ENCODE assay signal across 21 cellular contexts in genomic region chr17:65851965-65852736, GRCh38.
A peak's percentile ranks its signal among the peaks of the same experiment; 100 is the strongest.
DNase-seq lines count a peak whose midpoint lies in the region; ATAC-seq, FAIRE-seq and TF ChIP-seq lines count a peak whose summit lies in the region.
"Had no signal": no experiment of that assay in that cellular context is flagged by ENCODE, and none has a peak within 500 bp of the region (broad histone marks: within the 10 kb centered on the region; RNA-seq: fewer than 3 reads in every experiment).

No MANE protein-coding gene starts in this region.

- H3K4me2 ChIP-seq in HepG2 (ENCODE audit: low read depth, low read length), result no peak overlapping the region
- H3K4me2 ChIP-seq in PC-3 (ENCODE audit: low read length), result no peak overlapping the region
- H3K4me2 ChIP-seq: A549; BLaER1 treated with 17β-estradiol and CSF1 and Interleukin-3, amounts not matched to agents 10 nM and 100 nM had no signal

- no peak for DNase-seq in HepG2 (ENCODE audit: low spot score)
- DNase-seq in right lobe of liver, result no peak
- DNase-seq in PC-3, result no peak
- DNase-seq in NCI-H2227 (lab: John Stamatoyannopoulos, UW; ENCODE audit: unreplicated experiment), result no peak
- DNase-seq: AML-193; Caco-2; Calu3; CD4-positive, alpha-beta T cell; CD8-positive, alpha-beta T cell; DMS79 treated with DMSO at 0.1 percent for 48 hours; GF-D8 had no signal

- WGBS in HepG2 (ENCODE audit: low lambda C conversion rate), result 59% methylated on average over 2 of the region's 3 CpGs
- WGBS in right lobe of liver (ENCODE audit: insufficient coverage, low coverage, low lambda C conversion rate, missing lambda C conversion rate), result 91% methylated on average over 2 of the region's 3 CpGs

- H3K4me3 ChIP-seq in HepG2 (replicated peaks in 1 of 3; ENCODE audit: insufficient read depth in 1 of 3, low read depth in 2 of 3, low read length in 3 of 3) (no peak overlapping the region), right lobe of liver (no peak overlapping the region), PC-3 (ENCODE audit: low read length) (no peak overlapping the region)
- H3K4me3 ChIP-seq: A549; BLaER1 treated with 17β-estradiol and CSF1 and Interleukin-3, amounts not matched to agents 10 nM and 100 nM had no signal

- no peaks in the 10 kb centered on the region for H3K36me3 ChIP-seq in HepG2 (replicated peaks in 1 of 2; ENCODE audit: control insufficient read depth in 1 of 2, insufficient read depth in 2 of 2, low read length in 2 of 2)
- H3K36me3 ChIP-seq in right lobe of liver, result no peaks in the 10 kb centered on the region
- no peaks in the 10 kb centered on the region for H3K36me3 ChIP-seq in PC-3 (ENCODE audit: low read depth, low read length)

- FAIRE-seq in HepG2 (lab: Jason Lieb, UNC), result no peak
- FAIRE-seq: D721Med, G401.6, GM12891, GM19239 had no signal

- intact Hi-C loops in HepG2 (cut with micrococcal nuclease; ENCODE audit: unreplicated experiment), result no loop called here
- intact Hi-C loops in right lobe of liver (cut with DNase I), result no loop called here
- intact Hi-C loops in PC-3 (cut with micrococcal nuclease), result no loop called here

- peaks cover 6% of the 10 kb centered on the region for H3K4me1 Mint-ChIP-seq in stimulated activated memory B cell treated with anti-CD40 and anti-IgM and Interleukin-4, amounts not matched to agents 10 μg/mL and 1 μg/mL and 100 μg/mL, for 72 hours
- H3K4me1 Mint-ChIP-seq: B cell had no signal

- H3K4me3 Mint-ChIP-seq in stimulated activated memory B cell treated with anti-CD40 and anti-IgM and Interleukin-4, amounts not matched to agents 10 μg/mL and 1 μg/mL and 100 μg/mL, for 72 hours, result no peak overlapping the region
- H3K4me3 Mint-ChIP-seq: B cell; CD4-positive, alpha-beta T cell; CD8-positive, alpha-beta T cell had no signal

- H3K79me2 ChIP-seq in HepG2 (ENCODE audit: insufficient read depth, low read length), result no peaks in the 10 kb centered on the region
- no peaks in the 10 kb centered on the region for H3K79me2 ChIP-seq in PC-3 (ENCODE audit: low read length)

- H2AFZ ChIP-seq in HepG2 (ENCODE audit: low read length), result no peak overlapping the region
- H2AFZ ChIP-seq in PC-3 (ENCODE audit: low read length), result no peak overlapping the region

- POLR2A ChIA-PET in HepG2 (lab: Yijun Ruan, JAX) (no interaction called here), PC-3 (lab: Charles Lee; ENCODE audit: unreplicated experiment) (no interaction called here)

- H4K20me1 ChIP-seq in HepG2 (ENCODE audit: insufficient read depth, low read length) (no peaks in the 10 kb centered on the region), PC-3 (ENCODE audit: low read length) (no peaks in the 10 kb centered on the region)
- H4K20me1 ChIP-seq: BLaER1 treated with 17β-estradiol and CSF1 and Interleukin-3, amounts not matched to agents 10 nM and 100 nM had no signal

- H3K27me3 ChIP-seq in HepG2 (ENCODE audit: control insufficient read depth in 1 of 2, insufficient read depth in 2 of 2, low read length in 2 of 2) (no peaks in the 10 kb centered on the region; a peak in 1 of 5 replicates), right lobe of liver (no peaks in the 10 kb centered on the region), PC-3 (ENCODE audit: low read length) (no peaks in the 10 kb centered on the region)
- H3K27me3 ChIP-seq: BLaER1 treated with 17β-estradiol and CSF1 and Interleukin-3, amounts not matched to agents 10 nM and 100 nM had no signal

- in situ Hi-C loops in HepG2 (cut with HindIII; ENCODE audit: extremely low pct_ligation_motif_present, low pct_unique_long_range_greater_than_20kb), result no loop called here

- peaks cover 8% of the 10 kb centered on the region for H3K9me3 Mint-ChIP-seq in stimulated activated memory B cell treated with anti-CD40 and anti-IgM and Interleukin-4, amounts not matched to agents 10 μg/mL and 1 μg/mL and 100 μg/mL, for 72 hours
- H3K9me3 Mint-ChIP-seq: CD4-positive, alpha-beta T cell; CD8-positive, alpha-beta T cell had no signal

- no peak overlapping the region for H3K27ac Mint-ChIP-seq in stimulated activated memory B cell treated with anti-CD40 and anti-IgM and Interleukin-4, amounts not matched to agents 10 μg/mL and 1 μg/mL and 100 μg/mL, for 72 hours
- H3K27ac Mint-ChIP-seq: B cell; CD4-positive, alpha-beta T cell; CD8-positive, alpha-beta T cell had no signal

- H3K27me3 Mint-ChIP-seq in stimulated activated memory B cell treated with anti-CD40 and anti-IgM and Interleukin-4, amounts not matched to agents 10 μg/mL and 1 μg/mL and 100 μg/mL, for 72 hours, result no peaks in the 10 kb centered on the region

- ATAC-seq in HepG2 (no peak), right lobe of liver (no peak), PC-3 (no peak)
- ATAC-seq in stimulated activated memory B cell treated with anti-CD40 and anti-IgM and Interleukin-4, amounts not matched to agents 10 μg/mL and 1 μg/mL and 100 μg/mL, for 72 hours, result no peak
- ATAC-seq: A549; CD8-positive, alpha-beta T cell had no signal

- H3K27ac ChIP-seq in HepG2 (ENCODE audit: extremely low read length, insufficient read depth, low read length) (no peak overlapping the region), right lobe of liver (no peak overlapping the region), PC-3 (ENCODE audit: low read length) (peak overlapping the region; percentile 84; the same call in 1 of the 2 replicates)
- H3K27ac ChIP-seq: 22Rv1; A549; BLaER1 treated with 17β-estradiol and CSF1 and Interleukin-3, amounts not matched to agents 10 nM and 100 nM; C4-2B had no signal

- H3K9ac ChIP-seq in HepG2 (ENCODE audit: insufficient read depth, low read depth, low read length) (no peak overlapping the region), PC-3 (ENCODE audit: low read length) (no peak overlapping the region)
- H3K9ac ChIP-seq: BLaER1 treated with 17β-estradiol and CSF1 and Interleukin-3, amounts not matched to agents 10 nM and 100 nM had no signal

- TF ChIP-seq EP300 in HepG2 (IDR thresholded peaks at IDR 0.05; ENCODE audit: low read depth in 2 of 2, low read length in 2 of 2) (no peak), HepG2 (CRISPR knock-in tag; IDR thresholded peaks at IDR 0.05; ENCODE audit: borderline replicate concordance) (no peak)

- H3K9me3 ChIP-seq in HepG2 (ENCODE audit: low read length) (no peaks in the 10 kb centered on the region), right lobe of liver (no peaks in the 10 kb centered on the region), PC-3 (ENCODE audit: low read length) (no peaks in the 10 kb centered on the region)
- H3K9me3 ChIP-seq: A549, Caco-2 had no signal

- TF ChIP-seq CTCF in HepG2 (CRISPR knock-in tag; IDR thresholded peaks at IDR 0.05) (no peak), right lobe of liver (IDR thresholded peaks at IDR 0.05) (no peak), PC-3 (conservative IDR thresholded peaks at IDR 0.05; ENCODE audit: low read depth, low read length) (no peak)

- H3K36me3 Mint-ChIP-seq in stimulated activated memory B cell treated with anti-CD40 and anti-IgM and Interleukin-4, amounts not matched to agents 10 μg/mL and 1 μg/mL and 100 μg/mL, for 72 hours, result no peaks in the 10 kb centered on the region
- H3K36me3 Mint-ChIP-seq: CD8-positive, alpha-beta T cell had no signal

- BruUV-seq in HepG2 (replicated peaks; lab: Mats Ljungman, UMichigan) (no TSS peak), PC-3 (replicated peaks; lab: Mats Ljungman, UMichigan) (no TSS peak)

- H3K4me1 ChIP-seq in HepG2 (ENCODE audit: insufficient read depth, low read length) (no peaks in the 10 kb centered on the region), right lobe of liver (no peaks in the 10 kb centered on the region), PC-3 (ENCODE audit: insufficient read depth, low read length) (peaks cover 42% of the 10 kb centered on the region)
- H3K4me1 ChIP-seq: Caco-2 had no signal

- no peak for TF ChIP-seq RAD21 in HepG2 (CRISPR knock-in tag; IDR thresholded peaks at IDR 0.05)

- TF ChIP-seq POLR2A in HepG2 (IDR thresholded peaks at IDR 0.05; ENCODE audit: insufficient read depth in 1 of 2, low read depth in 2 of 2, low read length in 2 of 2) (no peak), right lobe of liver (IDR thresholded peaks at IDR 0.05) (no peak)

- peaks cover 8% of the 10 kb centered on the region for H3F3A ChIP-seq in PC-3 (ENCODE audit: low read length, unreplicated experiment)

- CTCF ChIA-PET in HepG2 (lab: Yijun Ruan, JAX; ENCODE audit: low intra/inter-chr PET ratio, low total read pairs), result no interaction called here
- CTCF ChIA-PET in PC-3 (lab: Charles Lee), result no interaction called here

- no peaks in the 10 kb centered on the region for H3K9me2 ChIP-seq in PC-3 (replicated peaks; ENCODE audit: low read length)

TF ChIP-seq in HepG2, 621 proteins besides CTCF, POLR2A, EP300 and RAD21 (continues in another document):
- TF ChIP-seq YEATS4 (CRISPR knock-in tag; IDR thresholded peaks at IDR 0.05; ENCODE audit: borderline replicate concordance) (no peak), ZNF784 (CRISPR knock-in tag; IDR thresholded peaks at IDR 0.05; ENCODE audit: borderline replicate concordance) (no peak), TOPORS (CRISPR knock-in tag; IDR thresholded peaks at IDR 0.05) (no peak), HNF1B (CRISPR knock-in tag; IDR thresholded peaks at IDR 0.05) (no peak), AGO2 (optimal IDR thresholded peaks at IDR 0.05; ENCODE audit: low read depth, low read length) (no peak), ZNF850 (CRISPR knock-in tag; conservative IDR thresholded peaks at IDR 0.05) (no peak), NPAS2 (CRISPR knock-in tag; IDR thresholded peaks at IDR 0.05; ENCODE audit: borderline replicate concordance) (no peak), ZNF746 (CRISPR knock-in tag; IDR thresholded peaks at IDR 0.05) (no peak), MTA1 (CRISPR knock-in tag; IDR thresholded peaks at IDR 0.05; ENCODE audit: borderline replicate concordance) (no peak)
